1 cellular context compared by ENCODE assay signal in the genomic region with DNA sequence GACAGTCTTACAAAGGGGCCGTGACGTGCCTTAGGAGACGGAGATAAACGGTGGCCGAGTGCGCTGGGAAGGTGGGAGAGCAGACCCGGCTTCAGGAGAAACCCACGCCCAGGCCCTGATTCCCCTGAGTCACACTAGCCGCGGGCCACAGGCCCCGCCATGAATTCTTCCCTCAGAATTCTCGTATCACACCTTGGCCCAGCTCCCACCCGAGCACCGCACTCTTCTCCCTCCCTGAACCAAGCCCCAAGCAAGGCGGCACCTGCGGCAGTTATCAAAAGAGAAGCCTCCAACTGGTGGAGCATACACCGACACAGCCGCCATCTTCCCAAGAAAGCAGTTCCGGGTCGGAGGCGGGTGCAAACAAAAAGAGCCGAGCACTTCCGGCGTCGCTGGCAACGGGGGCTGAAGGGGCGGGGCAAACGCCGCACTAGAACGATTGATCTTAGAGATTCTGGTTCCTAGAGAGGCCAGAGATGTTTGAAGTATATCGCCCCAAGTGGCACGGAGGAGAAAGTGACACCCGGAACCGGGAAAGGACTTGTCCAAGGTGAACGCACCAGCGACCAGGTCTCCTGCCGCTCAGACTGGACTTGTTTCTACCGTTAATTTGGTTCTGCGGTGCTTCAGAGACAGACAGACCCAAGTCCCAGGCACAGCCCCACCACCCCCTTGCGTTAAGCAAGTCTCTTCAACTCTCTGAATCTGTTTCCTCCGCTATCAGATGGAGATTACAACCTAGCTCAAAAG.
TF ChIP-seq lines count a peak whose summit lies in the region.

Gene PSMB7, minus strand, starts transcription at position 341 of the 750 bp plus-strand sequence. Its CDS starts 17 bp downstream, at position 324.

TF ChIP-seq in HepG2, 621 proteins besides CTCF, POLR2A, EP300 and RAD21 (continued from another document and continues in another):
- TF ChIP-seq, protein P1, sequence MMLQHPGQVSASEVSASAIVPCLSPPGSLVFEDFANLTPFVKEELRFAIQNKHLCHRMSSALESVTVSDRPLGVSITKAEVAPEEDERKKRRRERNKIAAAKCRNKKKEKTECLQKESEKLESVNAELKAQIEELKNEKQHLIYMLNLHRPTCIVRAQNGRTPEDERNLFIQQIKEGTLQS (CRISPR knock-in tag; IDR thresholded peaks at IDR 0.05), result no peak
- TF ChIP-seq CCDC6 (CRISPR knock-in tag; IDR thresholded peaks at IDR 0.05), result 0 out of 2 replicates have a peak, but pooled peaks have one; percentile 17
- no peak for TF ChIP-seq ATAD3A (CRISPR knock-in tag; IDR thresholded peaks at IDR 0.05)
- no peak for TF ChIP-seq NCOR1 (IDR thresholded peaks at IDR 0.05; ENCODE audit: borderline replicate concordance, low read length)
- no peak; the same call in 1 of the 2 replicates for TF ChIP-seq ZNF160 (CRISPR knock-in tag; IDR thresholded peaks at IDR 0.05)
- TF ChIP-seq, protein P2, sequence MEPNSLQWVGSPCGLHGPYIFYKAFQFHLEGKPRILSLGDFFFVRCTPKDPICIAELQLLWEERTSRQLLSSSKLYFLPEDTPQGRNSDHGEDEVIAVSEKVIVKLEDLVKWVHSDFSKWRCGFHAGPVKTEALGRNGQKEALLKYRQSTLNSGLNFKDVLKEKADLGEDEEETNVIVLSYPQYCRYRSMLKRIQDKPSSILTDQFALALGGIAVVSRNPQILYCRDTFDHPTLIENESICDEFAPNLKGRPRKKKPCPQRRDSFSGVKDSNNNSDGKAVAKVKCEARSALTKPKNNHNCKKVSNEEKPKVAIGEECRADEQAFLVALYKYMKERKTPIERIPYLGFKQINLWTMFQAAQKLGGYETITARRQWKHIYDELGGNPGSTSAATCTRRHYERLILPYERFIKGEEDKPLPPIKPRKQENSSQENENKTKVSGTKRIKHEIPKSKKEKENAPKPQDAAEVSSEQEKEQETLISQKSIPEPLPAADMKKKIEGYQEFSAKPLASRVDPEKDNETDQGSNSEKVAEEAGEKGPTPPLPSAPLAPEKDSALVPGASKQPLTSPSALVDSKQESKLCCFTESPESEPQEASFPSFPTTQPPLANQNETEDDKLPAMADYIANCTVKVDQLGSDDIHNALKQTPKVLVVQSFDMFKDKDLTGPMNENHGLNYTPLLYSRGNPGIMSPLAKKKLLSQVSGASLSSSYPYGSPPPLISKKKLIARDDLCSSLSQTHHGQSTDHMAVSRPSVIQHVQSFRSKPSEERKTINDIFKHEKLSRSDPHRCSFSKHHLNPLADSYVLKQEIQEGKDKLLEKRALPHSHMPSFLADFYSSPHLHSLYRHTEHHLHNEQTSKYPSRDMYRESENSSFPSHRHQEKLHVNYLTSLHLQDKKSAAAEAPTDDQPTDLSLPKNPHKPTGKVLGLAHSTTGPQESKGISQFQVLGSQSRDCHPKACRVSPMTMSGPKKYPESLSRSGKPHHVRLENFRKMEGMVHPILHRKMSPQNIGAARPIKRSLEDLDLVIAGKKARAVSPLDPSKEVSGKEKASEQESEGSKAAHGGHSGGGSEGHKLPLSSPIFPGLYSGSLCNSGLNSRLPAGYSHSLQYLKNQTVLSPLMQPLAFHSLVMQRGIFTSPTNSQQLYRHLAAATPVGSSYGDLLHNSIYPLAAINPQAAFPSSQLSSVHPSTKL (CRISPR knock-in tag; IDR thresholded peaks at IDR 0.05), result no peak; the same call in 1 of the 2 replicates
- peak; percentile 81 for TF ChIP-seq ELF3 (CRISPR knock-in tag; IDR thresholded peaks at IDR 0.05)
- no peak for TF ChIP-seq ZNF335 (CRISPR knock-in tag; IDR thresholded peaks at IDR 0.05)
- TF ChIP-seq ZNF17 (CRISPR knock-in tag; IDR thresholded peaks at IDR 0.05), result no peak
- TF ChIP-seq, protein P3, sequence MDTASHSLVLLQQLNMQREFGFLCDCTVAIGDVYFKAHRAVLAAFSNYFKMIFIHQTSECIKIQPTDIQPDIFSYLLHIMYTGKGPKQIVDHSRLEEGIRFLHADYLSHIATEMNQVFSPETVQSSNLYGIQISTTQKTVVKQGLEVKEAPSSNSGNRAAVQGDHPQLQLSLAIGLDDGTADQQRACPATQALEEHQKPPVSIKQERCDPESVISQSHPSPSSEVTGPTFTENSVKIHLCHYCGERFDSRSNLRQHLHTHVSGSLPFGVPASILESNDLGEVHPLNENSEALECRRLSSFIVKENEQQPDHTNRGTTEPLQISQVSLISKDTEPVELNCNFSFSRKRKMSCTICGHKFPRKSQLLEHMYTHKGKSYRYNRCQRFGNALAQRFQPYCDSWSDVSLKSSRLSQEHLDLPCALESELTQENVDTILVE (CRISPR knock-in tag; IDR thresholded peaks at IDR 0.05), result peak; percentile 85
- peak; percentile 48 for TF ChIP-seq TEAD3 (CRISPR knock-in tag; optimal IDR thresholded peaks at IDR 0.05; ENCODE audit: borderline replicate concordance)
- TF ChIP-seq, protein P4, sequence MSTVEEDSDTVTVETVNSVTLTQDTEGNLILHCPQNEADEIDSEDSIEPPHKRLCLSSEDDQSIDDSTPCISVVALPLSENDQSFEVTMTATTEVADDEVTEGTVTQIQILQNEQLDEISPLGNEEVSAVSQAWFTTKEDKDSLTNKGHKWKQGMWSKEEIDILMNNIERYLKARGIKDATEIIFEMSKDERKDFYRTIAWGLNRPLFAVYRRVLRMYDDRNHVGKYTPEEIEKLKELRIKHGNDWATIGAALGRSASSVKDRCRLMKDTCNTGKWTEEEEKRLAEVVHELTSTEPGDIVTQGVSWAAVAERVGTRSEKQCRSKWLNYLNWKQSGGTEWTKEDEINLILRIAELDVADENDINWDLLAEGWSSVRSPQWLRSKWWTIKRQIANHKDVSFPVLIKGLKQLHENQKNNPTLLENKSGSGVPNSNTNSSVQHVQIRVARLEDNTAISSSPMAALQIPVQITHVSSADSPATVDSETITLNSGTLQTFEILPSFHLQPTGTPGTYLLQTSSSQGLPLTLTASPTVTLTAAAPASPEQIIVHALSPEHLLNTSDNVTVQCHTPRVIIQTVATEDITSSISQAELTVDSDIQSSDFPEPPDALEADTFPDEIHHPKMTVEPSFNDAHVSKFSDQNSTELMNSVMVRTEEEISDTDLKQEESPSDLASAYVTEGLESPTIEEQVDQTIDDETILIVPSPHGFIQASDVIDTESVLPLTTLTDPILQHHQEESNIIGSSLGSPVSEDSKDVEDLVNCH (CRISPR knock-in tag; IDR thresholded peaks at IDR 0.05), result no peak
- TF ChIP-seq GABPA (IDR thresholded peaks at IDR 0.05; ENCODE audit: low read depth, low read length), result peak; percentile 90
- peak; percentile 99 for TF ChIP-seq GABPA (CRISPR knock-in tag; IDR thresholded peaks at IDR 0.05; ENCODE audit: low read depth)
- peak; percentile 77 for TF ChIP-seq BRD4 (CRISPR knock-in tag; IDR thresholded peaks at IDR 0.05)
- TF ChIP-seq NFKBIZ (CRISPR knock-in tag; IDR thresholded peaks at IDR 0.05), result 0 out of 2 replicates have a peak, but pooled peaks have one; percentile 34
- TF ChIP-seq SNRNP70 (IDR thresholded peaks at IDR 0.05; ENCODE audit: low read depth, low read length), result no peak
- no peak for TF ChIP-seq ZNF780A (CRISPR knock-in tag; IDR thresholded peaks at IDR 0.05)
- TF ChIP-seq, protein P5, sequence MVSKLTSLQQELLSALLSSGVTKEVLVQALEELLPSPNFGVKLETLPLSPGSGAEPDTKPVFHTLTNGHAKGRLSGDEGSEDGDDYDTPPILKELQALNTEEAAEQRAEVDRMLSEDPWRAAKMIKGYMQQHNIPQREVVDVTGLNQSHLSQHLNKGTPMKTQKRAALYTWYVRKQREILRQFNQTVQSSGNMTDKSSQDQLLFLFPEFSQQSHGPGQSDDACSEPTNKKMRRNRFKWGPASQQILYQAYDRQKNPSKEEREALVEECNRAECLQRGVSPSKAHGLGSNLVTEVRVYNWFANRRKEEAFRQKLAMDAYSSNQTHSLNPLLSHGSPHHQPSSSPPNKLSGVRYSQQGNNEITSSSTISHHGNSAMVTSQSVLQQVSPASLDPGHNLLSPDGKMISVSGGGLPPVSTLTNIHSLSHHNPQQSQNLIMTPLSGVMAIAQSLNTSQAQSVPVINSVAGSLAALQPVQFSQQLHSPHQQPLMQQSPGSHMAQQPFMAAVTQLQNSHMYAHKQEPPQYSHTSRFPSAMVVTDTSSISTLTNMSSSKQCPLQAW (CRISPR knock-in tag; IDR thresholded peaks at IDR 0.05), result peak; percentile 51
- no peak for TF ChIP-seq GPBP1L1 (CRISPR knock-in tag; IDR thresholded peaks at IDR 0.05)
- TF ChIP-seq HCFC1 (IDR thresholded peaks at IDR 0.05; ENCODE audit: low read depth, low read length), result peak; percentile 73
- no peak for TF ChIP-seq THYN1 (CRISPR knock-in tag; IDR thresholded peaks at IDR 0.05; ENCODE audit: borderline replicate concordance, low read depth)
- peak; percentile 72; the same call in 1 of the 2 replicates for TF ChIP-seq SMAD3 (CRISPR knock-in tag; IDR thresholded peaks at IDR 0.05)
- TF ChIP-seq, protein P6, sequence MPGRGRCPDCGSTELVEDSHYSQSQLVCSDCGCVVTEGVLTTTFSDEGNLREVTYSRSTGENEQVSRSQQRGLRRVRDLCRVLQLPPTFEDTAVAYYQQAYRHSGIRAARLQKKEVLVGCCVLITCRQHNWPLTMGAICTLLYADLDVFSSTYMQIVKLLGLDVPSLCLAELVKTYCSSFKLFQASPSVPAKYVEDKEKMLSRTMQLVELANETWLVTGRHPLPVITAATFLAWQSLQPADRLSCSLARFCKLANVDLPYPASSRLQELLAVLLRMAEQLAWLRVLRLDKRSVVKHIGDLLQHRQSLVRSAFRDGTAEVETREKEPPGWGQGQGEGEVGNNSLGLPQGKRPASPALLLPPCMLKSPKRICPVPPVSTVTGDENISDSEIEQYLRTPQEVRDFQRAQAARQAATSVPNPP (CRISPR knock-in tag; IDR thresholded peaks at IDR 0.05), result no peak
- TF ChIP-seq, protein P7, sequence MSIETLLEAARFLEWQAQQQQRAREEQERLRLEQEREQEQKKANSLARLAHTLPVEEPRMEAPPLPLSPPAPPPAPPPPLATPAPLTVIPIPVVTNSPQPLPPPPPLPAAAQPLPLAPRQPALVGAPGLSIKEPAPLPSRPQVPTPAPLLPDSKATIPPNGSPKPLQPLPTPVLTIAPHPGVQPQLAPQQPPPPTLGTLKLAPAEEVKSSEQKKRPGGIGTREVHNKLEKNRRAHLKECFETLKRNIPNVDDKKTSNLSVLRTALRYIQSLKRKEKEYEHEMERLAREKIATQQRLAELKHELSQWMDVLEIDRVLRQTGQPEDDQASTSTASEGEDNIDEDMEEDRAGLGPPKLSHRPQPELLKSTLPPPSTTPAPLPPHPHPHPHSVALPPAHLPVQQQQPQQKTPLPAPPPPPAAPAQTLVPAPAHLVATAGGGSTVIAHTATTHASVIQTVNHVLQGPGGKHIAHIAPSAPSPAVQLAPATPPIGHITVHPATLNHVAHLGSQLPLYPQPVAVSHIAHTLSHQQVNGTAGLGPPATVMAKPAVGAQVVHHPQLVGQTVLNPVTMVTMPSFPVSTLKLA (IDR thresholded peaks at IDR 0.05), result no peak
- TF ChIP-seq SRSF4 (IDR thresholded peaks at IDR 0.05; ENCODE audit: low read depth, low read length, poor library complexity, severe bottlenecking), result no peak
- no peak for TF ChIP-seq MYNN (CRISPR knock-in tag; IDR thresholded peaks at IDR 0.05; ENCODE audit: low read depth)
- TF ChIP-seq ZNF784 (CRISPR knock-in tag; IDR thresholded peaks at IDR 0.05; ENCODE audit: borderline replicate concordance), result peak; percentile 60; the same call in 1 of the 2 replicates
- TF ChIP-seq ZNF569 (CRISPR knock-in tag; IDR thresholded peaks at IDR 0.05; ENCODE audit: borderline replicate concordance), result no peak
- TF ChIP-seq ZNF547 (CRISPR knock-in tag; IDR thresholded peaks at IDR 0.05), result 0 out of 2 replicates have a peak, but pooled peaks have one; percentile 27
- TF ChIP-seq BCLAF1 (IDR thresholded peaks at IDR 0.05), result no peak
- TF ChIP-seq RFXANK (CRISPR knock-in tag; IDR thresholded peaks at IDR 0.05), result no peak
- no peak for TF ChIP-seq TMF1 (CRISPR knock-in tag; IDR thresholded peaks at IDR 0.05; ENCODE audit: low read depth)
- TF ChIP-seq HOXA5 (CRISPR knock-in tag; IDR thresholded peaks at IDR 0.05), result no peak
